Comparison of ENCODE assay signal across 1 cellular context in genomic region chr6:153160221-153160620, GRCh38.
TF ChIP-seq lines count a peak whose summit lies in the region.

No MANE protein-coding gene starts in this region.

TF ChIP-seq in IMR-90, 13 proteins besides CTCF, POLR2A, EP300 and RAD21:
- TF ChIP-seq CEBPB (IDR thresholded peaks at IDR 0.05; ENCODE audit: low read depth, low read length) = no peak
